Comparison of ENCODE assay signal across 8 cellular contexts in the genomic region with DNA sequence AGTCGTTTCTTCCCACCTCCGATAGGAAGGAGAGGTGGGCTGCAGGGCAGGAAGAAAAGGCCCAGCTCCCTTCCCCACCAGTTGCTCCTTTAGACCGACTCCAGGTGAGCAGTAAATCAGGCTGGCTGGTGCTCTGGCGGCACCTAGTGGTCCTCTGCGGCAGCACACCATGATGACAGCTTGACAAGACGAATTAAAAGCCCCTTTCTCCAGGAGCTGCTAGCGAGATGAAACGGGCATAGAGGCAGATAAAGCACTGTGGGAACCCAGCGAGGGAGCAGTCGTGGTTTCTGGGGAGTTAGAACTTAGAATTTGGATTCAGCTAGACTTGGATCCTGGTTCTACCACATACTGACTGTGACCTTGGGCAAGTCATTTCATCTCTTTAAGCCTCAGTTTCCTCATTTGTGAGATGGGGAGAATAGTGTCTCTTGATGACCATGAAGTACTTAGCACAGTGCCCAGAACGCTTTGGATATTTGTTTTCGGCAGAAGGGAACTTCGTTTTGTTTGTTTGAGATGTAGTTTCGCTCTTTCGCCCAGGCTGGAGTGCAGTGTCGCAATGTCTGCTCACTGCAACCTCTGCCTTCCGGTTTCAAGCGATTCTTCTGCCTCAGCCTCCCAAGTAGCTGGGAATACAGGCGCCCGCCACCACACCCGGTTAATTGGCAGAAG. TPM values are rescaled to one million over a fixed set of nuclear protein-coding genes. Genes with fewer than 3 reads are reported as not detected.
DNase-seq lines count a peak whose midpoint lies in the region; ATAC-seq, FAIRE-seq and TF ChIP-seq lines count a peak whose summit lies in the region.

No MANE protein-coding gene starts in this region.

- peak; percentile 60 for ATAC-seq in omental fat pad (ENCODE audit: low FRiP score)
- ATAC-seq in HG03280 (IDR thresholded peaks at IDR 0.05; ENCODE audit: unreplicated experiment), result no peak

- peak; percentile 86 for DNase-seq in NB4 (ENCODE audit: low read depth)
- DNase-seq in SK-MEL-5 (ENCODE audit: low read depth, low spot score), result peak; percentile 85
- peak; percentile 84 for DNase-seq in activated gamma-delta T cell treated with anti-CD3 and anti-CD28 coated beads, Interleukin-2, amount 50 U/mL, for 16 hours (ENCODE audit: low read depth)
- DNase-seq in frontal cortex (ENCODE audit: low spot score in 2 of 2), result peak; percentile 36 to 66
- peak; percentile 75 for DNase-seq in omental fat pad (ENCODE audit: low spot score)
- peak; percentile 87 for DNase-seq in superior temporal gyrus (ENCODE audit: extremely low spot score)

- no peak for TF ChIP-seq POLR2A in NB4 (IDR thresholded peaks at IDR 0.05; ENCODE audit: extremely low read depth, insufficient read length)

- peak overlapping the region; percentile 48 for H3K4me3 ChIP-seq in NB4 (ENCODE audit: low read depth, low read length)

- in situ Hi-C loops in SK-MEL-5 (cut with HindIII; ENCODE audit: low pct_unique_long_range_greater_than_20kb, low sequenced_read_pairs), result no loop called here

- TF ChIP-seq CTCF in GM12872 (IDR thresholded peaks at IDR 0.05; ENCODE audit: insufficient read depth, low read depth, low read length) (peak; percentile 99), NB4 (IDR thresholded peaks at IDR 0.05; ENCODE audit: low read depth, low read length) (peak; percentile 94), omental fat pad (IDR thresholded peaks at IDR 0.05) (peak in 2 of 3 donors; percentile 26 to 68)

- FAIRE-seq in frontal cortex (lab: Jason Lieb, UNC), result no peak

RNA-seq across cellular contexts. Expression of a gene that starts 21.8 kb away (rescaled TPM):
- total RNA-seq in SK-MEL-5 (2014; rRNA removed; shearing (Covaris generic)), result 0.53 and 0.63 TPM in 2 replicates
- polyA plus RNA-seq in SK-MEL-5 (2015; cell fraction: cytosol; rRNA removed), result 1.3 and 2.4 TPM in 2 replicates
- polyA plus RNA-seq in SK-MEL-5 (2015; cell fraction: nucleus; rRNA removed), result 5.0 and 19.9 TPM in 2 replicates
- 6.9 TPM for total RNA-seq in frontal cortex
- 10 to 100 TPM in 2 of 4 donors, 1 to 10 TPM in 2; 1.6 to 15.6 (median 9.0) TPM for total RNA-seq in omental fat pad

RNA-seq across cellular contexts. Expression of a gene that starts 34.6 kb away (rescaled TPM):
- total RNA-seq in SK-MEL-5 (2014; rRNA removed; shearing (Covaris generic)), result 20.5 and 21.1 TPM in 2 replicates
- 31.1 and 40.8 TPM in 2 replicates for polyA plus RNA-seq in SK-MEL-5 (2015; cell fraction: cytosol; rRNA removed)
- 23.2 and 38.4 TPM in 2 replicates for polyA plus RNA-seq in SK-MEL-5 (2015; cell fraction: nucleus; rRNA removed)
- 28.1 TPM for total RNA-seq in frontal cortex
- total RNA-seq in omental fat pad, result 100 to 1,000 TPM in 1 of 4 donors, 10 to 100 TPM in 3; 45.4 to 119 (median 60.1) TPM

Comparison
In these comparisons a context has a peak if more than half of its experiments do, and no peak if none do; other contexts are left out.
1. CTCF ChIP-seq: peak in every context shown above with its lines; median percentile 99 in GM12872; 94 in NB4; 47 in omental fat pad.